ENCODE assay signal across 1 cellular context in genomic region chr17:49225554-49226236, GRCh38.
A peak's percentile ranks its signal among the peaks of the same experiment; 100 is the strongest.
TF ChIP-seq lines count a peak whose summit lies in the region.

No MANE protein-coding gene starts in this region.

TF ChIP-seq in GM23338, 12 proteins besides CTCF, POLR2A, EP300 and RAD21:
- TF ChIP-seq REST (IDR thresholded peaks at IDR 0.05; ENCODE audit: unreplicated experiment) (no peak), EZH2 (IDR thresholded peaks at IDR 0.05; ENCODE audit: low read depth, unreplicated experiment) (peak; percentile 4), NANOG (IDR thresholded peaks at IDR 0.05; ENCODE audit: borderline replicate concordance) (no peak)
TF ChIP-seq in GM23338: peak in this region for 1.
